Comparison of ENCODE assay signal across 25 cellular contexts in genomic region chr1:16092097-16092922, GRCh38. TPM values are rescaled to one million over a fixed set of nuclear protein-coding genes. Genes with fewer than 3 reads are reported as not detected.
DNase-seq lines count a peak whose midpoint lies in the region; ATAC-seq, FAIRE-seq and TF ChIP-seq lines count a peak whose summit lies in the region.
"Had no signal": no experiment of that assay in that cellular context is flagged by ENCODE, and none has a peak within 500 bp of the region (broad histone marks: within the 10 kb centered on the region; RNA-seq: fewer than 3 reads in every experiment).

No MANE protein-coding gene starts in this region.

- H3K18ac ChIP-seq in H1 (ENCODE audit: extremely low read depth, low read length), result no peak overlapping the region; the same call in 1 of the 2 replicates
- no peak overlapping the region for H3K18ac ChIP-seq in mesenchymal stem cell (ENCODE audit: low read depth in 1 of 2, low read length in 2 of 2)

- H3K9ac ChIP-seq in K562 (ENCODE audit: insufficient read depth in 1 of 2, low read depth in 2 of 2, low read length in 2 of 2) (peak overlapping the region in 1 of 2 experiments; percentile 66; a peak in 1 of 4 replicates), H1 (replicated peaks in 1 of 4; ENCODE audit: extremely low read depth in 1 of 4, low read depth in 3 of 4, low read length in 3 of 4) (no peak overlapping the region), mesenchymal stem cell (ENCODE audit: low read length) (no peak overlapping the region)

- no peak overlapping the region for H3K4me2 ChIP-seq in K562 (ENCODE audit: insufficient read depth, low read length)
- H3K4me2 ChIP-seq in H1 (ENCODE audit: insufficient read depth in 1 of 2, low read depth in 2 of 2, low read length in 2 of 2), result no peak overlapping the region
- no peak overlapping the region for H3K4me2 ChIP-seq in mesenchymal stem cell (ENCODE audit: low read length, poor library complexity, severe bottlenecking)

- no peaks in the 10 kb centered on the region for H3K36me3 Mint-ChIP-seq in stimulated activated naive B cell treated with anti-CD40 and anti-IgM and Interleukin-4, amounts not matched to agents 10 μg/mL and 1 μg/mL and 100 μg/mL, for 72 hours
- H3K36me3 Mint-ChIP-seq in activated CD4-positive, alpha-beta T cell treated with anti-CD3 and anti-CD28 coated beads, Interleukin-2, amount 10 ng/mL, durations not matched to agents 24 days and 14 days (ENCODE audit: low read depth), result no peaks in the 10 kb centered on the region
- H3K36me3 Mint-ChIP-seq: CD8-positive, alpha-beta memory T cell had no signal

- peaks cover 8 to 26% of the 10 kb centered on the region in 2 experiments; a peak in 4 of 5 replicates for H3K27me3 ChIP-seq in K562 (ENCODE audit: control insufficient read depth in 2 of 2, insufficient read depth in 2 of 2, low read length in 2 of 2)
- H3K27me3 ChIP-seq in H1 (replicated peaks in 1 of 4; ENCODE audit: control insufficient read depth in 3 of 4, extremely low read depth in 1 of 4, insufficient read depth in 3 of 4, low read length in 3 of 4), result peaks cover 0 to 2% (median 0%) of the 10 kb centered on the region in 4 experiments; a peak in 1 of 7 replicates
- H3K27me3 ChIP-seq in mesenchymal stem cell (ENCODE audit: control insufficient read depth in 1 of 2, insufficient read depth in 1 of 2, low read length in 2 of 2), result peaks cover 0 to 72% of the 10 kb centered on the region in 2 experiments

- in situ Hi-C loops in K562 (cut with MboI), result no loop called here

- peaks cover 5% of the 10 kb centered on the region; the same call in 1 of the 2 replicates for H3K23me2 ChIP-seq in H1 (ENCODE audit: low read depth, low read length)

- H3K9me3 ChIP-seq in K562 (replicated peaks; ENCODE audit: control insufficient read depth, insufficient read depth, low read depth, low read length), result no peaks in the 10 kb centered on the region
- H3K9me3 ChIP-seq in H1 (ENCODE audit: insufficient read depth in 2 of 2, low read depth in 1 of 2, low read length in 1 of 2), result no peaks in the 10 kb centered on the region
- no peaks in the 10 kb centered on the region for H3K9me3 ChIP-seq in mesenchymal stem cell (ENCODE audit: control insufficient read depth, low read length)

- H4K91ac ChIP-seq in H1 (replicated peaks; ENCODE audit: insufficient read length, low read length), result no peak overlapping the region
- H4K91ac ChIP-seq in mesenchymal stem cell (ENCODE audit: low read length), result no peak overlapping the region

- H3K79me2 ChIP-seq in K562 (ENCODE audit: control insufficient read depth, insufficient read depth, low read length), result no peaks in the 10 kb centered on the region
- no peaks in the 10 kb centered on the region for H3K79me2 ChIP-seq in H1 (ENCODE audit: control insufficient read depth in 1 of 2, insufficient read depth in 2 of 2, low read length in 2 of 2)

- H3K36me3 ChIP-seq in K562 (ENCODE audit: control insufficient read depth, insufficient read depth, low read length), result no peaks in the 10 kb centered on the region
- H3K36me3 ChIP-seq in H1 (ENCODE audit: control insufficient read depth in 2 of 4, insufficient read depth in 4 of 4, low read length in 3 of 4), result no peaks in the 10 kb centered on the region
- H3K36me3 ChIP-seq in mesenchymal stem cell (ENCODE audit: control insufficient read depth in 1 of 2, insufficient read depth in 2 of 2, low read depth in 1 of 2, low read length in 2 of 2), result no peaks in the 10 kb centered on the region

- 0 out of 2 replicates have a peak overlapping the region, but pooled peaks have one; percentile 32 for H2BK20ac ChIP-seq in H1 (ENCODE audit: low read length)

- WGBS in K562 (ENCODE audit: insufficient coverage, low coverage, missing lambda C conversion rate), result 45% methylated on average over 18 of the region's 18 CpGs
- 78% methylated on average over 18 of the region's 18 CpGs; no CpG with 5 or more reads in 1 of the 2 experiments for WGBS in H1 (ENCODE audit: extremely low coverage in 1 of 2, insufficient coverage in 1 of 2, insufficient read length in 1 of 2, insufficient replicate concordance in 2 of 2, low coverage in 1 of 2, low lambda C conversion rate in 2 of 2, missing lambda C conversion rate in 1 of 2), 2 experiments
- 86% methylated on average over 17 of the region's 18 CpGs for WGBS in mesenchymal stem cell

- no peak overlapping the region for H3K14ac ChIP-seq in H1 (ENCODE audit: insufficient read length)
- no peak overlapping the region for H3K14ac ChIP-seq in mesenchymal stem cell (ENCODE audit: low read length in 2 of 2)

- H3K27me3 Mint-ChIP-seq in stimulated activated naive B cell treated with anti-CD40 and anti-IgM and Interleukin-4, amounts not matched to agents 10 μg/mL and 1 μg/mL and 100 μg/mL, for 72 hours, result peaks cover 47 to 51% of the 10 kb centered on the region in 2 donors
- H3K27me3 Mint-ChIP-seq in activated CD4-positive, alpha-beta T cell treated with anti-CD3 and anti-CD28 coated beads, Interleukin-2, amount 10 ng/mL, durations not matched to agents 24 days and 14 days, result peaks cover 11% of the 10 kb centered on the region

- H2AFZ ChIP-seq in K562 (ENCODE audit: low read depth, low read length), result no peak overlapping the region; the same call in 1 of the 2 replicates
- H2AFZ ChIP-seq in H1 (ENCODE audit: low read length), result no peak overlapping the region
- no peak overlapping the region for H2AFZ ChIP-seq in mesenchymal stem cell (ENCODE audit: low read depth, low read length)

- H4K8ac ChIP-seq in H1 (ENCODE audit: extremely low read depth, insufficient read depth, low read length) (no peak overlapping the region), mesenchymal stem cell (ENCODE audit: low read length) (no peak overlapping the region)

- 0 out of 2 replicates have a peak overlapping the region, but pooled peaks have one; percentile 75 for H2AK5ac ChIP-seq in H1 (ENCODE audit: low read depth, low read length)
- H2AK5ac ChIP-seq in mesenchymal stem cell (ENCODE audit: low read length, severe bottlenecking), result peak overlapping the region; percentile 16

- H3K79me1 ChIP-seq in H1 (ENCODE audit: low read depth, low read length) (no peaks in the 10 kb centered on the region), mesenchymal stem cell (replicated peaks; ENCODE audit: low read length, poor library complexity, severe bottlenecking) (no peaks in the 10 kb centered on the region)

- H3K56ac ChIP-seq in H1 (replicated peaks; ENCODE audit: insufficient read length, low read depth, low read length), result no peak overlapping the region

- TF ChIP-seq RAD21 in K562 (CRISPR knock-in tag; conservative IDR thresholded peaks at IDR 0.05 in 1 of 2, IDR thresholded peaks at IDR 0.05 in 1 of 2) (no peak), H1 (IDR thresholded peaks at IDR 0.05 in 1 of 2, conservative IDR thresholded peaks at IDR 0.05 in 1 of 2; ENCODE audit: low read depth in 2 of 2, low read length in 2 of 2) (no peak)

- no peak overlapping the region for H2BK5ac ChIP-seq in H1 (ENCODE audit: low read depth, low read length)
- no peak overlapping the region for H2BK5ac ChIP-seq in mesenchymal stem cell (ENCODE audit: low read depth, low read length, poor library complexity, severe bottlenecking)

- BruUV-seq in K562 (replicated peaks; lab: Mats Ljungman, UMichigan), result no TSS peak

- H3K9me3 Mint-ChIP-seq in stimulated activated naive B cell treated with anti-CD40 and anti-IgM and Interleukin-4, amounts not matched to agents 10 μg/mL and 1 μg/mL and 100 μg/mL, for 72 hours, result no peaks in the 10 kb centered on the region
- H3K9me3 Mint-ChIP-seq in activated CD4-positive, alpha-beta T cell treated with anti-CD3 and anti-CD28 coated beads, Interleukin-2, amount 10 ng/mL, durations not matched to agents 24 days and 14 days, result no peaks in the 10 kb centered on the region
- H3K9me3 Mint-ChIP-seq: CD8-positive, alpha-beta memory T cell had no signal

- H3K4me3 ChIP-seq in K562, result no peak overlapping the region
- no peak overlapping the region for H3K4me3 ChIP-seq in H1 (ENCODE audit: extremely low read depth in 1 of 4, insufficient read depth in 2 of 4, low read depth in 3 of 4, low read length in 4 of 4)
- H3K4me3 ChIP-seq in mesenchymal stem cell (ENCODE audit: insufficient read depth in 1 of 2, low read depth in 1 of 2, low read length in 2 of 2), result no peak overlapping the region

- H3K27ac Mint-ChIP-seq in stimulated activated naive B cell treated with anti-CD40 and anti-IgM and Interleukin-4, amounts not matched to agents 10 μg/mL and 1 μg/mL and 100 μg/mL, for 72 hours, result peak overlapping the region; percentile 4
- H3K27ac Mint-ChIP-seq in activated CD4-positive, alpha-beta T cell treated with anti-CD3 and anti-CD28 coated beads, Interleukin-2, amount 10 ng/mL, durations not matched to agents 24 days and 14 days, result no peak overlapping the region
- H3K27ac Mint-ChIP-seq: CD8-positive, alpha-beta memory T cell had no signal

- H3K23ac ChIP-seq in H1 (ENCODE audit: insufficient read length) (no peak overlapping the region), mesenchymal stem cell (ENCODE audit: low read length in 2 of 2) (no peak overlapping the region)

- H3K4me1 ChIP-seq in K562 (replicated peaks in 1 of 2; ENCODE audit: control insufficient read depth in 2 of 2, insufficient read depth in 2 of 2, low read length in 2 of 2) (peaks cover 10 to 38% of the 10 kb centered on the region in 2 experiments; a peak in 4 of 5 replicates), H1 (replicated peaks in 1 of 4; ENCODE audit: control insufficient read depth in 3 of 4, insufficient read depth in 4 of 4, low read length in 3 of 4) (peaks cover 0 to 12% (median 3%) of the 10 kb centered on the region in 4 experiments; a peak in 4 of 7 replicates), mesenchymal stem cell (ENCODE audit: control insufficient read depth, insufficient read depth, low read depth, low read length) (peaks cover 25% of the 10 kb centered on the region)

- TF ChIP-seq POLR2A in K562 (conservative IDR thresholded peaks at IDR 0.05) (no peak), H1 (IDR thresholded peaks at IDR 0.05; ENCODE audit: control extremely low read depth in 1 of 2, low read depth in 2 of 2, low read length in 2 of 2) (no peak)

- intact Hi-C loops in K562 (cut with micrococcal nuclease), result no loop called here
- intact Hi-C loops in activated CD4-positive, alpha-beta T cell treated with anti-CD3 and anti-CD28 coated beads, Interleukin-2, amount 10 ng/mL, durations not matched to agents 24 days and 14 days (cut with micrococcal nuclease), result no loop called here

- FAIRE-seq in K562 (lab: Jason Lieb, UNC) (no peak), H1 (lab: Jason Lieb, UNC) (no peak)
- FAIRE-seq: GM12892, GM18507, H54 had no signal

- ATAC-seq in K562 (peak; percentile 18; the same call in 1 of the 3 replicates), HG03108 (IDR thresholded peaks at IDR 0.05; ENCODE audit: unreplicated experiment) (no peak), HG02759 (IDR thresholded peaks at IDR 0.05; ENCODE audit: unreplicated experiment) (no peak)
- no peak for ATAC-seq in stimulated activated naive B cell treated with anti-CD40 and anti-IgM and Interleukin-4, amounts not matched to agents 10 μg/mL and 1 μg/mL and 100 μg/mL, for 72 hours (replicated peaks)
- ATAC-seq: PC-3, SK-N-SH treated with all-trans-retinoic acid at 6 μM for 48 hours had no signal

- no peak for DNase-seq in K562 (ENCODE audit: extremely low read depth in 1 of 4, low spot score in 3 of 4)
- DNase-seq in H1 (ENCODE audit: low read depth in 1 of 2, low spot score in 2 of 2), result no peak
- no peak for DNase-seq in mesenchymal stem cell
- no peak for DNase-seq in stimulated activated naive B cell treated with anti-CD40 and anti-IgM and Interleukin-4, amounts not matched to agents 10 μg/mL and 1 μg/mL and 100 μg/mL, for 72 hours
- no peak for DNase-seq in activated CD4-positive, alpha-beta T cell treated with anti-CD3 and anti-CD28 coated beads, Interleukin-2, amount 10 ng/mL, durations not matched to agents 24 days and 14 days
- no peak for DNase-seq in NCI-H524 (lab: John Stamatoyannopoulos, UW)
- DNase-seq: ACHN; C1 segment of cervical spinal cord; CD8-positive, alpha-beta memory T cell; DMS53; EL; NCI-H1105 treated with DMSO at 0.1 percent for 48 hours; NCI-H1694; NCI-H2107; NCI-H510A treated with DMSO at 0.1 percent for 48 hours; NCI-H82; PC-3; RPMI8226; SHP77 treated with DMSO at 0.1 percent for 48 hours had no signal

- H2BK120ac ChIP-seq in H1 (replicated peaks; ENCODE audit: low read depth, low read length) (no peak overlapping the region), mesenchymal stem cell (ENCODE audit: low read depth, low read length) (no peak overlapping the region)

- H4K20me1 ChIP-seq in K562 (replicated peaks; ENCODE audit: control insufficient read depth, insufficient read depth, low read length), result no peaks in the 10 kb centered on the region
- H4K20me1 ChIP-seq in H1 (replicated peaks in 1 of 2; ENCODE audit: control insufficient read depth in 1 of 2, insufficient read depth in 2 of 2, low read length in 2 of 2), result no peaks in the 10 kb centered on the region

- H2BK12ac ChIP-seq in H1 (ENCODE audit: low read depth, low read length), result no peak overlapping the region
- no peak overlapping the region for H2BK12ac ChIP-seq in mesenchymal stem cell (ENCODE audit: low read length in 2 of 2)

- H3K27ac ChIP-seq in K562 (ENCODE audit: extremely low read depth, low read depth, low read length) (no peak overlapping the region), H1 (ENCODE audit: low read depth, low read length) (no peak overlapping the region), mesenchymal stem cell (ENCODE audit: low read length, poor library complexity, severe bottlenecking) (no peak overlapping the region)

- TF ChIP-seq EP300 in K562 (IDR thresholded peaks at IDR 0.05; ENCODE audit: low read length), result no peak
- TF ChIP-seq EP300 in H1 (IDR thresholded peaks at IDR 0.05; ENCODE audit: borderline replicate concordance in 1 of 2, low read depth in 2 of 2, low read length in 2 of 2), result no peak

- no peaks in the 10 kb centered on the region for H3K9me1 ChIP-seq in K562 (ENCODE audit: control insufficient read depth, insufficient read depth, low read length)

- POLR2A ChIA-PET in K562 (lab: Yijun Ruan, JAX) (interaction anchor here (0.6 to 1.1 kb wide), 3 partner anchors 10 to 25 kb away, joined by 3 to 4 read pairs (median 3); no protein-coding TSS in a partner anchor), H1 (lab: Charles Lee; ENCODE audit: partially characterized antibody) (interaction anchor here (1.0 to 1.5 kb wide), 2 partner anchors 12 to 106 kb away, joined by 3 to 4 read pairs; no protein-coding TSS in a partner anchor)

- TF ChIP-seq CTCF in K562 (IDR thresholded peaks at IDR 0.05 in 2 of 3, conservative IDR thresholded peaks at IDR 0.05 in 1 of 3; ENCODE audit: insufficient read depth in 2 of 3, low read depth in 1 of 3, low read length in 3 of 3) (no peak), H1 (IDR thresholded peaks at IDR 0.05; ENCODE audit: control extremely low read depth in 1 of 3, insufficient read depth in 1 of 3, low read depth in 1 of 3, low read length in 3 of 3) (no peak)

- no peak overlapping the region for H4K5ac ChIP-seq in H1 (ENCODE audit: insufficient read length, low read depth, low read length)

- CTCF ChIA-PET in K562 (lab: Yijun Ruan, JAX; ENCODE audit: low intra/inter-chr PET ratio), result no interaction called here
- CTCF ChIA-PET in H1 (lab: Charles Lee; ENCODE audit: partially characterized antibody), result interaction anchor here (0.5 to 4.1 kb wide), 9 partner anchors 10 to 219 kb away, joined by 3 to 52 read pairs (median 4); no protein-coding TSS in a partner anchor

- H3K4me3 Mint-ChIP-seq in stimulated activated naive B cell treated with anti-CD40 and anti-IgM and Interleukin-4, amounts not matched to agents 10 μg/mL and 1 μg/mL and 100 μg/mL, for 72 hours, result no peak overlapping the region
- H3K4me3 Mint-ChIP-seq in activated CD4-positive, alpha-beta T cell treated with anti-CD3 and anti-CD28 coated beads, Interleukin-2, amount 10 ng/mL, durations not matched to agents 24 days and 14 days, result no peak overlapping the region
- H3K4me3 Mint-ChIP-seq: CD8-positive, alpha-beta memory T cell had no signal

- H2BK15ac ChIP-seq in H1 (ENCODE audit: low read length) (peak overlapping the region; percentile 81; the same call in 1 of the 2 replicates), mesenchymal stem cell (ENCODE audit: low read depth, poor library complexity, severe bottlenecking) (no peak overlapping the region)

- H3K4ac ChIP-seq in H1 (replicated peaks; ENCODE audit: insufficient read length, low read depth, low read length) (no peak overlapping the region), mesenchymal stem cell (ENCODE audit: low read depth in 1 of 2, low read length in 2 of 2) (no peak overlapping the region)

- H3K4me1 Mint-ChIP-seq in stimulated activated naive B cell treated with anti-CD40 and anti-IgM and Interleukin-4, amounts not matched to agents 10 μg/mL and 1 μg/mL and 100 μg/mL, for 72 hours, result peaks cover 8 to 21% of the 10 kb centered on the region in 2 donors
- no peaks in the 10 kb centered on the region for H3K4me1 Mint-ChIP-seq in activated CD4-positive, alpha-beta T cell treated with anti-CD3 and anti-CD28 coated beads, Interleukin-2, amount 10 ng/mL, durations not matched to agents 24 days and 14 days
- H3K4me1 Mint-ChIP-seq: CD8-positive, alpha-beta memory T cell had no signal

RNA-seq across cellular contexts. Expression of gene FAM131C, which starts 18.9 kb away (rescaled TPM):
- total RNA-seq in K562 (2011; cell fraction: chromatin; rRNA removed; ENCODE audit: low replicate concordance), result 0.23 TPM in 1 of 2 replicates, not detected in the other
- not detected in 2 replicates for total RNA-seq in K562 (2011; cell fraction: nucleolus; rRNA removed)
- not detected in 2 replicates for total RNA-seq in K562 (2011; cell fraction: nucleoplasm; rRNA removed)
- total RNA-seq in K562 (2014; rRNA removed) (not detected in 2 replicates), K562 (2014; rRNA removed; fragmentation: Illumina TruSeq; extraction: Trizol) (not detected in 2 replicates), K562 (2015; rRNA removed; fragmentation: Illumina TruSeq; extraction: Trizol) (not detected in 2 replicates), K562 (2021) (0.16 and 0.18 TPM in 2 replicates)
- polyA plus RNA-seq in K562 (2011; rRNA removed) (0.10 and 0.12 TPM in 2 replicates), K562 (2014; fragmentation: Illumina TruSeq; extraction: Trizol) (0.11 TPM in 1 of 2 replicates, not detected in the other), K562 (2014; fragmentation: Nextera tagmentation; extraction: Ambion mirVana) (not detected), K562 (2014; rRNA removed) (0.29 TPM in 1 of 2 replicates, not detected in the other), H1 (2011; rRNA removed) (0.73 and 1.6 TPM in 2 replicates)
- polyA plus RNA-seq in K562 (2011; cell fraction: cytosol; rRNA removed), result 0.18 and 0.64 TPM in 2 replicates
- 0.17 and 0.18 TPM in 2 replicates for polyA plus RNA-seq in K562 (2011; cell fraction: nucleus; rRNA removed)
- 0.07 and 0.32 TPM in 2 replicates for polyA plus RNA-seq in K562 (2012)
- polyA minus RNA-seq in K562 (2011; rRNA and poly(A)+ RNA removed), result not detected in 2 replicates
- 0.86 TPM in 1 of 2 replicates, not detected in the other for polyA minus RNA-seq in K562 (2011; cell fraction: cytosol; rRNA and poly(A)+ RNA removed)
- polyA minus RNA-seq in K562 (2011; cell fraction: nucleus; rRNA and poly(A)+ RNA removed), result 0.13 TPM in 1 of 2 replicates, not detected in the other
- 0.25 and 0.78 TPM in 2 replicates for total RNA-seq in H1 (2021; fragmentation: NEBNext Ultra II Directional; extraction: Animal tissue kit (Norgen Biotek cat#: 25700))
- polyA plus RNA-seq in H1 (2011; cell fraction: cytosol; rRNA removed), result 0.54 TPM
- polyA plus RNA-seq in H1 (2011; cell fraction: nucleus; rRNA removed), result 1.4 TPM
- polyA plus RNA-seq in H1 (2012, experiment 1 of 2), result 0.33 to 1.4 TPM (median 1.1 TPM) in 4 replicates
- 0.76 TPM for polyA plus RNA-seq in H1 (2012, experiment 2 of 2)
- polyA plus RNA-seq in H1 (2013, experiment 1 of 2), result 0.85 TPM
- polyA plus RNA-seq in H1 (2013, experiment 2 of 2), result 0.92 TPM
- polyA minus RNA-seq in H1 (2011; rRNA and poly(A)+ RNA removed), result 0.22 and 0.46 TPM in 2 replicates
- 0.88 TPM for polyA minus RNA-seq in H1 (2011; cell fraction: cytosol; rRNA and poly(A)+ RNA removed)
- 1.2 TPM for polyA minus RNA-seq in H1 (2011; cell fraction: nucleus; rRNA and poly(A)+ RNA removed)
- polyA plus RNA-seq in mesenchymal stem cell (2013, experiment 1 of 2), result 0.37 TPM
- 0.44 TPM for polyA plus RNA-seq in mesenchymal stem cell (2013, experiment 2 of 2)
- total RNA-seq in activated CD4-positive, alpha-beta T cell treated with anti-CD3 and anti-CD28 coated beads, Interleukin-2, amount 10 ng/mL, durations not matched to agents 24 days and 14 days, result 0.26 and 0.38 TPM in 2 replicates
- polyA plus RNA-seq: CD8-positive, alpha-beta memory T cell had no signal

RNA-seq across cellular contexts. Expression of gene CLCNKB, which starts 48.7 kb away (rescaled TPM):
- total RNA-seq in K562 (2011; cell fraction: chromatin; rRNA removed; ENCODE audit: low replicate concordance), result 1.2 and 5.1 TPM in 2 replicates
- 3.3 and 5.3 TPM in 2 replicates for total RNA-seq in K562 (2011; cell fraction: nucleolus; rRNA removed)
- 1.8 and 2.3 TPM in 2 replicates for total RNA-seq in K562 (2011; cell fraction: nucleoplasm; rRNA removed)
- total RNA-seq in K562 (2014; rRNA removed), result 0.64 and 1.6 TPM in 2 replicates
- 0.32 and 0.40 TPM in 2 replicates for total RNA-seq in K562 (2014; rRNA removed; fragmentation: Illumina TruSeq; extraction: Trizol)
- 0.19 and 0.29 TPM in 2 replicates for total RNA-seq in K562 (2015; rRNA removed; fragmentation: Illumina TruSeq; extraction: Trizol)
- total RNA-seq in K562 (2021), result 1.1 TPM in 2 replicates
- polyA plus RNA-seq in K562 (2011; rRNA removed), result 1.4 and 4.0 TPM in 2 replicates
- 3.6 and 5.5 TPM in 2 replicates for polyA plus RNA-seq in K562 (2011; cell fraction: cytosol; rRNA removed)
- polyA plus RNA-seq in K562 (2011; cell fraction: nucleus; rRNA removed), result 22.9 and 26.0 TPM in 2 replicates
- polyA plus RNA-seq in K562 (2012), result 0.48 and 1.8 TPM in 2 replicates
- 0.97 and 1.1 TPM in 2 replicates for polyA plus RNA-seq in K562 (2014; fragmentation: Illumina TruSeq; extraction: Trizol)
- polyA plus RNA-seq in K562 (2014; fragmentation: Nextera tagmentation; extraction: Ambion mirVana), result under 1 TPM; 0.08 to 0.49 TPM
- polyA plus RNA-seq in K562 (2014; rRNA removed), result 1.2 and 1.7 TPM in 2 replicates
- polyA minus RNA-seq in K562 (2011; rRNA and poly(A)+ RNA removed), result 0.99 and 1.2 TPM in 2 replicates
- 1.0 TPM in 1 of 2 replicates, not detected in the other for polyA minus RNA-seq in K562 (2011; cell fraction: cytosol; rRNA and poly(A)+ RNA removed)
- polyA minus RNA-seq in K562 (2011; cell fraction: nucleus; rRNA and poly(A)+ RNA removed), result 1.5 and 2.3 TPM in 2 replicates
- total RNA-seq in H1 (2021; fragmentation: NEBNext Ultra II Directional; extraction: Animal tissue kit (Norgen Biotek cat#: 25700)), result 1.2 and 1.4 TPM in 2 replicates
- 3.5 and 5.7 TPM in 2 replicates for polyA plus RNA-seq in H1 (2011; rRNA removed)
- 4.0 TPM for polyA plus RNA-seq in H1 (2011; cell fraction: cytosol; rRNA removed)
- polyA plus RNA-seq in H1 (2011; cell fraction: nucleus; rRNA removed), result 14.0 TPM
- polyA plus RNA-seq in H1 (2012, experiment 1 of 2), result 1.8 to 3.3 TPM (median 2.4 TPM) in 4 replicates
- polyA plus RNA-seq in H1 (2012, experiment 2 of 2), result 1.6 TPM
- 2.6 TPM for polyA plus RNA-seq in H1 (2013, experiment 1 of 2)
- 2.0 TPM for polyA plus RNA-seq in H1 (2013, experiment 2 of 2)
- 1.4 and 3.3 TPM in 2 replicates for polyA minus RNA-seq in H1 (2011; rRNA and poly(A)+ RNA removed)
- 1.8 TPM for polyA minus RNA-seq in H1 (2011; cell fraction: cytosol; rRNA and poly(A)+ RNA removed)
- 2.1 TPM for polyA minus RNA-seq in H1 (2011; cell fraction: nucleus; rRNA and poly(A)+ RNA removed)
- 0.43 TPM for polyA plus RNA-seq in mesenchymal stem cell (2013, experiment 1 of 2)
- 0.32 TPM for polyA plus RNA-seq in mesenchymal stem cell (2013, experiment 2 of 2)
- total RNA-seq in activated CD4-positive, alpha-beta T cell treated with anti-CD3 and anti-CD28 coated beads, Interleukin-2, amount 10 ng/mL, durations not matched to agents 24 days and 14 days, result not detected in 2 replicates
- total RNA-seq: CD8-positive, alpha-beta memory T cell; PC-3 had no signal
- polyA plus RNA-seq: CD8-positive, alpha-beta memory T cell had no signal

Comparison
In these comparisons a context has a peak if more than half of its experiments do, and no peak if none do; other contexts are left out.
1. Of the 49 proteins assayed by ChIP-seq in both K562 and H1: peak only in K562: USF2; only in H1: none; in both: none; in neither: 48.